In the genomic region with DNA sequence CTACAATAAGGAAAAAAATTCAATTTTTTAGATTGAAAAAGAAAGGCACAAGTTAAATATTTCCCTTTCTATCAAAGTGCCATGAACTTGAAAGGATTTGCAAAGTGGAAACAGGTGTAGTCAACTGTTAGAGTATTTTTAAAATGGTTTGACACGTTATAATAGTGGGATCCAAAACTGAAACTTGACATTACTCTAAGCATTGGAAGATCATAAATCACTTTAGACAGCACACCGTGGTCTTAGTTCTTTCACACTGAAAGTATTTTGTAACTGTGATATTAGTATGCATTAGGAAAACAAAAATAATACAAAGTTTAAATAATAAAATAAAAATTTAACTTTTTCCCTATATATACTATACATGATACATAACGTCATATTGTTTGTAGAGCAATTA, we compare ENCODE assay signal across 34 cellular contexts.
"Had no signal": no experiment of that assay in that cellular context is flagged by ENCODE, and none has a peak within 500 bp of the region (broad histone marks: within the 10 kb centered on the region; RNA-seq: fewer than 3 reads in every experiment).

No MANE protein-coding gene starts in this region.

- H3K27me3 ChIP-seq: adrenal gland, body of pancreas, breast epithelium, MG63 had no signal

- H3K36me3 ChIP-seq: adrenal gland, breast epithelium, MG63 had no signal

- FAIRE-seq: astrocyte had no signal

- H3K4me3 ChIP-seq: adrenal gland, body of pancreas, breast epithelium, MG63 had no signal

- H3K9me3 ChIP-seq: adrenal gland, body of pancreas, breast epithelium, MG63 had no signal

- DNase-seq: activated B cell treated with CpG ODN at 0.5 μM for 24 hours; activated CD4-positive, alpha-beta memory T cell treated with anti-CD3 and anti-CD28 coated beads for 36 hours; activated CD4-positive, alpha-beta T cell treated with anti-CD3 and anti-CD28 coated beads for 4 hours; activated CD4-positive, alpha-beta T cell treated with anti-CD3 and anti-CD28 coated beads, Interleukin-2, amount 50 U/mL, for 1 hour; activated CD4-positive, CD25-positive, alpha-beta regulatory T cell treated with anti-CD3 and anti-CD28 coated beads, Interleukin-2, amount 50 U/mL, for 72 hours; activated CD8-positive, alpha-beta memory T cell treated with anti-CD3 and anti-CD28 coated beads, Interleukin-2, amount 50 U/mL, for 4 hours; activated gamma-delta T cell treated with Interleukin-2 at 50 U/mL for 16 hours; activated naive CD4-positive, alpha-beta T cell treated with anti-CD3 and anti-CD28 coated beads for 36 hours; activated T-cell treated with anti-CD3 and anti-CD28 coated beads for 4 hours; activated T-cell treated with anti-CD3 and anti-CD28 coated beads, Interleukin-2, amount 50 U/mL, for 4 hours; adrenal gland; body of pancreas; Kasumi-1; MG63; NCI-H1048; NCI-H1105 treated with DMSO at 0.1 percent for 48 hours; NCI-H1436; NCI-H1694; NCI-H1930; NCI-H2081 treated with DMSO at 0.1 percent for 48 hours; NCI-H2171; NCI-H510A; NCI-H526; NCI-H748 treated with DMSO at 0.1 percent for 48 hours; OCI-M1; Right ventricle myocardium superior; SW 1271; T-helper 1 cell; T-helper 2 cell; T-helper 9 cell had no signal

- ATAC-seq: activated naive CD4-positive, alpha-beta T cell treated with anti-CD3 and anti-CD28 coated beads, Interleukin-2, amount 50 U/mL, for 72 hours; activated T-cell treated with anti-CD3 and anti-CD28 coated beads, Interleukin-2, amount 50 U/mL, for 4 hours; body of pancreas had no signal

- H3K4me1 ChIP-seq: adrenal gland, body of pancreas, breast epithelium had no signal

- H3K27ac ChIP-seq: adrenal gland, body of pancreas, breast epithelium, VCaP had no signal
